In genomic region chr4:161540265-161540664, GRCh38 we compare ENCODE assay signal across 23 cellular contexts.
"Had no signal": no experiment of that assay in that cellular context is flagged by ENCODE, and none has a peak within 500 bp of the region (broad histone marks: within the 10 kb centered on the region; RNA-seq: fewer than 3 reads in every experiment).

No MANE protein-coding gene starts in this region.

- DNase-seq: activated CD4-positive, alpha-beta T cell treated with anti-CD3 and anti-CD28 coated beads for 4 hours; activated CD8-positive, alpha-beta memory T cell treated with anti-CD3 and anti-CD28 coated beads, Interleukin-2, amount 50 U/mL, for 4 hours; activated CD8-positive, alpha-beta T cell treated with anti-CD3 and anti-CD28 coated beads for 36 hours; activated gamma-delta T cell treated with Interleukin-2 at 50 U/mL for 16 hours; activated naive CD4-positive, alpha-beta T cell treated with anti-CD3 and anti-CD28 coated beads, Interleukin-2, amount 10 ng/mL, durations not matched to agents 7 days and 5 days; activated naive CD8-positive, alpha-beta T cell treated with anti-CD3 and anti-CD28 coated beads for 36 hours; activated T-cell treated with anti-CD3 and anti-CD28 coated beads, Interleukin-2, amount 50 U/mL, for 72 hours; colonic mucosa; NCI-H1092; NCI-H1417; NCI-H1930; NCI-H2171 treated with DMSO at 0.1 percent for 48 hours; NCI-H226; NCI-H526; NCI-H774; OCI-M1; Peyer's patch; Right ventricle myocardium superior; SJCRH30; SK-N-SH had no signal

- H3K4me3 ChIP-seq: colonic mucosa, Peyer's patch, SJCRH30 had no signal

- H3K36me3 Mint-ChIP-seq: activated naive CD4-positive, alpha-beta T cell treated with anti-CD3 and anti-CD28 coated beads, Interleukin-2, amount 10 ng/mL, durations not matched to agents 7 days and 5 days; activated naive CD8-positive, alpha-beta T cell treated with anti-CD3 and anti-CD28 coated beads for 36 hours had no signal

- H3K4me3 Mint-ChIP-seq: activated CD8-positive, alpha-beta T cell treated with anti-CD3 and anti-CD28 coated beads for 36 hours; activated naive CD4-positive, alpha-beta T cell treated with anti-CD3 and anti-CD28 coated beads, Interleukin-2, amount 10 ng/mL, durations not matched to agents 7 days and 5 days; activated naive CD8-positive, alpha-beta T cell treated with anti-CD3 and anti-CD28 coated beads for 36 hours; activated T-cell treated with anti-CD3 and anti-CD28 coated beads, Interleukin-2, amount 50 U/mL, for 72 hours; T-helper 1 cell treated with Interleukin-12 subunit alpha and Interleukin-12 subunit beta and Interleukin-4 antibody, amounts not matched to agents 30 μg/mL and 1 μg/mL, for 36 hours had no signal

- ATAC-seq: activated CD4-positive, CD25-positive, alpha-beta regulatory T cell treated with anti-CD3 and anti-CD28 coated beads, Interleukin-2, amount 50 U/mL, for 24 hours; activated CD8-positive, alpha-beta T cell treated with anti-CD3 and anti-CD28 coated beads for 36 hours; activated T-cell treated with anti-CD3 and anti-CD28 coated beads, Interleukin-2, amount 50 U/mL, for 72 hours had no signal

- H3K4me1 Mint-ChIP-seq: activated naive CD4-positive, alpha-beta T cell treated with anti-CD3 and anti-CD28 coated beads, Interleukin-2, amount 10 ng/mL, durations not matched to agents 7 days and 5 days; activated naive CD8-positive, alpha-beta T cell treated with anti-CD3 and anti-CD28 coated beads for 36 hours had no signal

- H3K27ac Mint-ChIP-seq: activated CD8-positive, alpha-beta T cell treated with anti-CD3 and anti-CD28 coated beads for 36 hours; activated naive CD4-positive, alpha-beta T cell treated with anti-CD3 and anti-CD28 coated beads, Interleukin-2, amount 10 ng/mL, durations not matched to agents 7 days and 5 days; activated naive CD8-positive, alpha-beta T cell treated with anti-CD3 and anti-CD28 coated beads for 36 hours; activated T-cell treated with anti-CD3 and anti-CD28 coated beads, Interleukin-2, amount 50 U/mL, for 72 hours; activated T-helper 2 cell treated with anti-CD3 and anti-CD28 coated beads, Interferon-gamma antibody, Interleukin-2, Interleukin-4, amounts not matched to agents 10 μg/mL and 5 μg/mL and 100 μg/mL, durations not matched to agents 14 hours and 24 hours and 36 hours; T-helper 1 cell treated with Interleukin-12 subunit alpha and Interleukin-12 subunit beta and Interleukin-4 antibody, amounts not matched to agents 30 μg/mL and 1 μg/mL, for 36 hours had no signal

- H3K9me3 Mint-ChIP-seq: T-helper 1 cell treated with Interleukin-12 subunit alpha and Interleukin-12 subunit beta and Interleukin-4 antibody, amounts not matched to agents 30 μg/mL and 1 μg/mL, for 36 hours had no signal

- H3K27me3 Mint-ChIP-seq: activated CD8-positive, alpha-beta T cell treated with anti-CD3 and anti-CD28 coated beads for 36 hours; activated naive CD4-positive, alpha-beta T cell treated with anti-CD3 and anti-CD28 coated beads, Interleukin-2, amount 10 ng/mL, durations not matched to agents 7 days and 5 days; activated naive CD8-positive, alpha-beta T cell treated with anti-CD3 and anti-CD28 coated beads for 36 hours had no signal
